2 cellular contexts compared by ENCODE assay signal in genomic region chr21:42068592-42068991, GRCh38.
TF ChIP-seq lines count a peak whose summit lies in the region.

No MANE protein-coding gene starts in this region.

TF ChIP-seq in H1, 55 proteins besides CTCF, POLR2A, EP300 and RAD21:
- TF ChIP-seq JUND (IDR thresholded peaks at IDR 0.05; ENCODE audit: low read length): no peak
- TF ChIP-seq EZH2 (IDR thresholded peaks at IDR 0.05; ENCODE audit: low read depth, low read length, severe bottlenecking): no peak
- TF ChIP-seq SRF (IDR thresholded peaks at IDR 0.05; ENCODE audit: low read depth, low read length): no peak
- no peak for TF ChIP-seq SP1 (IDR thresholded peaks at IDR 0.05; ENCODE audit: low read depth, low read length)
- TF ChIP-seq RFX5 (IDR thresholded peaks at IDR 0.05; ENCODE audit: borderline replicate concordance, low read depth, low read length): no peak
- no peak for TF ChIP-seq MAFK (IDR thresholded peaks at IDR 0.05; ENCODE audit: low read depth, low read length)
- TF ChIP-seq TEAD4 (IDR thresholded peaks at IDR 0.05; ENCODE audit: low read depth, low read length): no peak
TF ChIP-seq in H1: peak in this region for 0.

TF ChIP-seq in GM23338, 12 proteins besides CTCF, POLR2A, EP300 and RAD21:
- no peak for TF ChIP-seq NANOG (IDR thresholded peaks at IDR 0.05; ENCODE audit: borderline replicate concordance)
- no peak for TF ChIP-seq POLR2AphosphoS5 (IDR thresholded peaks at IDR 0.05; ENCODE audit: low read depth)
- TF ChIP-seq EZH2phosphoT487 (IDR thresholded peaks at IDR 0.05; ENCODE audit: unreplicated experiment): no peak
- no peak for TF ChIP-seq STAT1 (IDR thresholded peaks at IDR 0.05; ENCODE audit: unreplicated experiment)
- TF ChIP-seq EZH2 (IDR thresholded peaks at IDR 0.05; ENCODE audit: low read depth, unreplicated experiment): no peak
- TF ChIP-seq REST (IDR thresholded peaks at IDR 0.05; ENCODE audit: unreplicated experiment): no peak
- TF ChIP-seq ZNF462 (CRISPR knock-in tag; IDR thresholded peaks at IDR 0.05): no peak
- no peak for TF ChIP-seq ZNF331 (CRISPR knock-in tag; IDR thresholded peaks at IDR 0.05; ENCODE audit: low read depth)
- TF ChIP-seq ZNF114 (CRISPR knock-in tag; IDR thresholded peaks at IDR 0.05): no peak
- no peak for TF ChIP-seq ETS1 (IDR thresholded peaks at IDR 0.05)
- no peak for TF ChIP-seq CREB1 (CRISPR knock-in tag; IDR thresholded peaks at IDR 0.05; ENCODE audit: low read depth)
- TF ChIP-seq JUNB (IDR thresholded peaks at IDR 0.05; ENCODE audit: unreplicated experiment): no peak
